Comparison of ENCODE assay signal across 9 cellular contexts in the genomic region with DNA sequence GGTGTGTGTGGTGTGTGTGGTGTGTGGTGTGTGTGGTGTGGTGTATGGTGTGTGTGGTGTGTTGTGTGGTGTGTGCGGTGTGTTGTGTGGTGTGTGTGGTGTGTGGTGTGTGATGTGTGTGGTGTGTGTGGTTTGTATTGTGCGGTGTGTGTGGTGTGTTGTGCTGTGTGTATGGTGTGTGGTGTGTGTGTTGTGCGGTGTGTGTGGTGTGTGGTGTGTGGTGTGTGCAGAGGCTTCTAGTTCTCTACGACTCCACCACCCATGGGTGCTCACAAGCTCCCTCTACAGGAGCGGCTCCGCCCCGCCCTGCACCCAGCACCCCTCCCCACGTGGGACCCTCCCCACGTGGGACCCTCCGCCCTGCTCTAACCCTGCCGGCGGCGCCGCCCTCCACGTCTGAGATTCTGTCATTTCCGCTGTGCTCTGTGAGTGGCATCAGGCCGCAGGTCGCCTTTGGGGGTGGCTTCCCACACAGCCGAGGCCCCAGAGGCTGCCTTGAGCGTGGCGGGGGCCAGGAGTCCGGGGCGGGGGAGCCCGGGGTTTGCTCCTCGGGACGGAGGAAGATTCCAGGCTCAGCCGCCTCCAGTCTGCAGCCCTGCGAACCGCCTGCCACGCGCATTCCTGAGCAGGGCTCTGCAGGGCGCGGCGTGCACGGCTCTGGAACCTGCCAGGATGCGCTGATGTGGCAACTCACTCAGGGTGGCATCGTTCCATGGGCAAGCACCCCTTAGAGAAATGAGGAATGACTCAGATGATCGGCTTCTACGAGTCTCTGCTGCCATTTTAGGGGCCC. TPM values are rescaled to one million over a fixed set of nuclear protein-coding genes. Genes with fewer than 3 reads are reported as not detected.
A peak's percentile ranks its signal among the peaks of the same experiment; 100 is the strongest.
DNase-seq lines count a peak whose midpoint lies in the region; ATAC-seq, FAIRE-seq and TF ChIP-seq lines count a peak whose summit lies in the region.
"Had no signal": no experiment of that assay in that cellular context is flagged by ENCODE, and none has a peak within 500 bp of the region (broad histone marks: within the 10 kb centered on the region; RNA-seq: fewer than 3 reads in every experiment).

No MANE protein-coding gene starts in this region.

- H3K27ac Mint-ChIP-seq in central memory CD8-positive, alpha-beta T cell (ENCODE audit: low read depth): peak overlapping the region; percentile 94

- intact Hi-C loops in psoas muscle (cut with DNase I): no loop called here

- H3K27ac ChIP-seq in psoas muscle: no peak overlapping the region
- H3K27ac ChIP-seq: hepatocyte had no signal

- no peak for TF ChIP-seq CTCF in psoas muscle (IDR thresholded peaks at IDR 0.05)

- DNase-seq in H54 (ENCODE audit: insufficient read length, low spot score): peak; percentile 77
- DNase-seq in central memory CD8-positive, alpha-beta T cell (ENCODE audit: low spot score in 2 of 2): peak; percentile 23 to 63
- peak in 1 of 2 donors; percentile 67 for DNase-seq in psoas muscle
- DNase-seq in NCI-H2081 treated with DMSO at 0.1 percent for 48 hours (lab: John Stamatoyannopoulos, UW): no peak
- DNase-seq in hippocampal formation (lab: John Stamatoyannopoulos, UW): no peak
- DNase-seq in GDM1 (lab: John Stamatoyannopoulos, UW): no peak

- H3K4me1 ChIP-seq in psoas muscle: no peaks in the 10 kb centered on the region

- FAIRE-seq in H54 (lab: Jason Lieb, UNC): no peak

- no peaks in the 10 kb centered on the region for H3K36me3 ChIP-seq in psoas muscle (ENCODE audit: insufficient read depth in 1 of 2, low read depth in 1 of 2)

- H3K36me3 Mint-ChIP-seq in central memory CD8-positive, alpha-beta T cell (ENCODE audit: insufficient read depth): peaks cover 20% of the 10 kb centered on the region

- peak; percentile 15; the same call in 2 of the 3 replicates for ATAC-seq in SK-N-SH treated with all-trans-retinoic acid at 6 μM for 48 hours
- peak; percentile 34 for ATAC-seq in central memory CD8-positive, alpha-beta T cell (replicated peaks; ENCODE audit: extremely low read depth, poor library complexity, severe bottlenecking)
- peak; percentile 30 to 64 (median 51) for ATAC-seq in psoas muscle
- ATAC-seq in HG02840 (IDR thresholded peaks at IDR 0.05; ENCODE audit: low FRiP score, unreplicated experiment): no peak

- H3K9me3 Mint-ChIP-seq in central memory CD8-positive, alpha-beta T cell: peaks cover 7% of the 10 kb centered on the region

- H3K9me3 ChIP-seq in psoas muscle: no peaks in the 10 kb centered on the region

- no peak; the same call in 1 of the 2 replicates for TF ChIP-seq POLR2A in H54 (IDR thresholded peaks at IDR 0.05; ENCODE audit: low read depth, low read length)

- H3K4me3 Mint-ChIP-seq in central memory CD8-positive, alpha-beta T cell: peak overlapping the region; percentile 52

- WGBS in psoas muscle, 3 donors: 46 to 56% (median 47%) methylated on average over 32 to 39 of the region's 39 CpGs

- H3K27me3 ChIP-seq in psoas muscle (ENCODE audit: insufficient read depth in 3 of 3, low read length in 2 of 3): peaks cover 0 to 4% (median 3%) of the 10 kb centered on the region in 3 donors
- H3K27me3 ChIP-seq: hepatocyte had no signal

- peak overlapping the region; percentile 16 for H3K4me3 ChIP-seq in psoas muscle
- H3K4me3 ChIP-seq: hepatocyte had no signal

- H3K4me1 Mint-ChIP-seq in central memory CD8-positive, alpha-beta T cell: peaks cover 48% of the 10 kb centered on the region

- H3K27me3 Mint-ChIP-seq in central memory CD8-positive, alpha-beta T cell: no peaks in the 10 kb centered on the region

TF ChIP-seq in SK-N-SH treated with all-trans-retinoic acid at 6 μM for 48 hours, 23 proteins besides CTCF, POLR2A, EP300 and RAD21:
- TF ChIP-seq RARB (CRISPR knock-in tag; IDR thresholded peaks at IDR 0.05) (no peak), SNAI2 (CRISPR knock-in tag; IDR thresholded peaks at IDR 0.05) (no peak), BACH2 (CRISPR knock-in tag; IDR thresholded peaks at IDR 0.05; ENCODE audit: borderline replicate concordance) (no peak), TCF4 (CRISPR knock-in tag; IDR thresholded peaks at IDR 0.05; ENCODE audit: borderline replicate concordance) (no peak), TOX (CRISPR knock-in tag; IDR thresholded peaks at IDR 0.05; ENCODE audit: borderline replicate concordance) (no peak), ZNF565 (CRISPR knock-in tag; conservative IDR thresholded peaks at IDR 0.05; ENCODE audit: low read depth) (no peak), ISL1 (CRISPR knock-in tag; IDR thresholded peaks at IDR 0.05) (no peak), ZFP3 (CRISPR knock-in tag; IDR thresholded peaks at IDR 0.05) (no peak), ZC3H10 (CRISPR knock-in tag; IDR thresholded peaks at IDR 0.05) (no peak)
- TF ChIP-seq, protein P1, sequence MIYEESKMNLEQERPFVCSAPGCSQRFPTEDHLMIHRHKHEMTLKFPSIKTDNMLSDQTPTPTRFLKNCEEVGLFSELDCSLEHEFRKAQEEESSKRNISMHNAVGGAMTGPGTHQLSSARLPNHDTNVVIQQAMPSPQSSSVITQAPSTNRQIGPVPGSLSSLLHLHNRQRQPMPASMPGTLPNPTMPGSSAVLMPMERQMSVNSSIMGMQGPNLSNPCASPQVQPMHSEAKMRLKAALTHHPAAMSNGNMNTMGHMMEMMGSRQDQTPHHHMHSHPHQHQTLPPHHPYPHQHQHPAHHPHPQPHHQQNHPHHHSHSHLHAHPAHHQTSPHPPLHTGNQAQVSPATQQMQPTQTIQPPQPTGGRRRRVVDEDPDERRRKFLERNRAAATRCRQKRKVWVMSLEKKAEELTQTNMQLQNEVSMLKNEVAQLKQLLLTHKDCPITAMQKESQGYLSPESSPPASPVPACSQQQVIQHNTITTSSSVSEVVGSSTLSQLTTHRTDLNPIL (CRISPR knock-in tag; IDR thresholded peaks at IDR 0.05; ENCODE audit: low read depth): no peak
- TF ChIP-seq, protein P2, sequence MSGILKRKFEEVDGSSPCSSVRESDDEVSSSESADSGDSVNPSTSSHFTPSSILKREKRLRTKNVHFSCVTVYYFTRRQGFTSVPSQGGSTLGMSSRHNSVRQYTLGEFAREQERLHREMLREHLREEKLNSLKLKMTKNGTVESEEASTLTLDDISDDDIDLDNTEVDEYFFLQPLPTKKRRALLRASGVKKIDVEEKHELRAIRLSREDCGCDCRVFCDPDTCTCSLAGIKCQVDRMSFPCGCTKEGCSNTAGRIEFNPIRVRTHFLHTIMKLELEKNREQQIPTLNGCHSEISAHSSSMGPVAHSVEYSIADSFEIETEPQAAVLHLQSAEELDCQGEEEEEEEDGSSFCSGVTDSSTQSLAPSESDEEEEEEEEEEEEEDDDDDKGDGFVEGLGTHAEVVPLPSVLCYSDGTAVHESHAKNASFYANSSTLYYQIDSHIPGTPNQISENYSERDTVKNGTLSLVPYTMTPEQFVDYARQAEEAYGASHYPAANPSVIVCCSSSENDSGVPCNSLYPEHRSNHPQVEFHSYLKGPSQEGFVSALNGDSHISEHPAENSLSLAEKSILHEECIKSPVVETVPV (CRISPR knock-in tag; IDR thresholded peaks at IDR 0.05): no peak
- TF ChIP-seq, protein P3, sequence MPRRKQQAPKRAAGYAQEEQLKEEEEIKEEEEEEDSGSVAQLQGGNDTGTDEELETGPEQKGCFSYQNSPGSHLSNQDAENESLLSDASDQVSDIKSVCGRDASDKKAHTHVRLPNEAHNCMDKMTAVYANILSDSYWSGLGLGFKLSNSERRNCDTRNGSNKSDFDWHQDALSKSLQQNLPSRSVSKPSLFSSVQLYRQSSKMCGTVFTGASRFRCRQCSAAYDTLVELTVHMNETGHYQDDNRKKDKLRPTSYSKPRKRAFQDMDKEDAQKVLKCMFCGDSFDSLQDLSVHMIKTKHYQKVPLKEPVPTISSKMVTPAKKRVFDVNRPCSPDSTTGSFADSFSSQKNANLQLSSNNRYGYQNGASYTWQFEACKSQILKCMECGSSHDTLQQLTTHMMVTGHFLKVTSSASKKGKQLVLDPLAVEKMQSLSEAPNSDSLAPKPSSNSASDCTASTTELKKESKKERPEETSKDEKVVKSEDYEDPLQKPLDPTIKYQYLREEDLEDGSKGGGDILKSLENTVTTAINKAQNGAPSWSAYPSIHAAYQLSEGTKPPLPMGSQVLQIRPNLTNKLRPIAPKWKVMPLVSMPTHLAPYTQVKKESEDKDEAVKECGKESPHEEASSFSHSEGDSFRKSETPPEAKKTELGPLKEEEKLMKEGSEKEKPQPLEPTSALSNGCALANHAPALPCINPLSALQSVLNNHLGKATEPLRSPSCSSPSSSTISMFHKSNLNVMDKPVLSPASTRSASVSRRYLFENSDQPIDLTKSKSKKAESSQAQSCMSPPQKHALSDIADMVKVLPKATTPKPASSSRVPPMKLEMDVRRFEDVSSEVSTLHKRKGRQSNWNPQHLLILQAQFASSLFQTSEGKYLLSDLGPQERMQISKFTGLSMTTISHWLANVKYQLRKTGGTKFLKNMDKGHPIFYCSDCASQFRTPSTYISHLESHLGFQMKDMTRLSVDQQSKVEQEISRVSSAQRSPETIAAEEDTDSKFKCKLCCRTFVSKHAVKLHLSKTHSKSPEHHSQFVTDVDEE (CRISPR knock-in tag; IDR thresholded peaks at IDR 0.05): no peak

RNA-seq across cellular contexts. Expression of a gene that starts 37.0 kb away (rescaled TPM):
- 100 to 1,000 TPM; 226 to 243 (median 232) TPM for total RNA-seq in psoas muscle
- polyA plus RNA-seq in psoas muscle: 100 to 1,000 TPM; 103 to 326 (median 211) TPM

Comparison
In these comparisons a context has a peak if more than half of its experiments do, and no peak if none do; other contexts are left out.
1. DNase-seq: peak in H54 (single experiment) and central memory CD8-positive, alpha-beta T cell (2 of 2); none in NCI-H2081 treated with DMSO at 0.1 percent for 48 hours (single experiment), hippocampal formation (0 of 2) and GDM1 (single experiment).